Comparison of ENCODE assay signal across 8 cellular contexts in the genomic region with DNA sequence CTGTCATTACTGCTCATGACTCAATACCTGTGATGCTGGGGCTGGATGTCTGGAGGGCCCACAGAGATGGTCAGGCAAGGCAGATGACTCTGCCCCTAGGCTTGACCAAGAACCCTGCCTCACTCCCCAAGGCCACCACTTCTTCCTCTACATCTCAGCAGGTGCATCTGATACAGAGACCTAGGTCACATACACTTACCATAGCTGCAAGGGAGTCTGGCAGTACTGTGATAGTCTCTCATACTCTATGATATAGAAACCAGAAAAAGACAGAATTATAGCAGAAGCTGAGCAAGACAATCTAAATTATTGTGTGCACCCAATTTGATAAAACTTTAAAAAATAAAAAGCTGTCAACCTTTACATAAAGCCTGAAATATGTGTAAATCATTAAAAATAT.
"Had no signal": no experiment of that assay in that cellular context is flagged by ENCODE, and none has a peak within 500 bp of the region (broad histone marks: within the 10 kb centered on the region; RNA-seq: fewer than 3 reads in every experiment).

No MANE protein-coding gene starts in this region.

- ATAC-seq: HepG2 had no signal

- H3K27ac ChIP-seq: HL-60 had no signal

- DNase-seq: GOT3, H9, HCEC 1CT, HFFc6, KG1 had no signal

- FAIRE-seq: H54, HepG2 had no signal
